ENCODE assay signal across 20 cellular contexts in genomic region chr3:180116658-180117057, GRCh38.
DNase-seq lines count a peak whose midpoint lies in the region; ATAC-seq and TF ChIP-seq lines count a peak whose summit lies in the region.
"Had no signal": no experiment of that assay in that cellular context is flagged by ENCODE, and none has a peak within 500 bp of the region (broad histone marks: within the 10 kb centered on the region; RNA-seq: fewer than 3 reads in every experiment).

No MANE protein-coding gene starts in this region.

- H4K91ac ChIP-seq in H9 (ENCODE audit: insufficient read length, low read depth, low read length), result no peak overlapping the region

- no peak overlapping the region for H3T11ph ChIP-seq in H9 (ENCODE audit: low read length)

- no peak overlapping the region for H2BK20ac ChIP-seq in H9 (ENCODE audit: low read depth, low read length, poor library complexity, severe bottlenecking)

- H3K23ac ChIP-seq in H9 (ENCODE audit: insufficient read length, low read depth, low read length), result no peak overlapping the region

- H3K14ac ChIP-seq in H9 (ENCODE audit: insufficient read depth, low read length), result no peak overlapping the region

- H3K36me3 ChIP-seq in iPS-18a (ENCODE audit: control insufficient read depth, low read depth, low read length) (no peaks in the 10 kb centered on the region), neural progenitor cell (no peaks in the 10 kb centered on the region)
- H3K36me3 ChIP-seq: BLaER1 treated with 17β-estradiol and CSF1 and Interleukin-3, amounts not matched to agents 10 nM and 100 nM; HAP-1; SJCRH30 had no signal

- ATAC-seq in WTC11 (peak; percentile 94), HG03196 (IDR thresholded peaks at IDR 0.05; ENCODE audit: unreplicated experiment) (no peak)

- H4K5ac ChIP-seq in H9 (ENCODE audit: insufficient read length, low read depth, low read length), result no peak overlapping the region

- no peak overlapping the region for H3K56ac ChIP-seq in H9 (ENCODE audit: insufficient read length, low read depth, low read length)

- H3K18ac ChIP-seq in H9 (ENCODE audit: insufficient read length, low read depth, low read length), result no peak overlapping the region

- no peak overlapping the region for H2BK5ac ChIP-seq in H9 (ENCODE audit: insufficient read length, low read length)

- POLR2A ChIA-PET in WTC11 (lab: Charles Lee), result no interaction called here

- no peaks in the 10 kb centered on the region for H3K79me1 ChIP-seq in H9 (ENCODE audit: insufficient read depth, low read depth, low read length, poor library complexity, severe bottlenecking)

- H3K27me3 ChIP-seq in H9 (ENCODE audit: insufficient read depth, low read length), result no peaks in the 10 kb centered on the region
- H3K27me3 ChIP-seq in iPS-18a (ENCODE audit: control insufficient read depth, insufficient read depth, low read length), result no peaks in the 10 kb centered on the region
- H3K27me3 ChIP-seq in neural progenitor cell, result no peaks in the 10 kb centered on the region
- H3K27me3 ChIP-seq: BLaER1 treated with 17β-estradiol and CSF1 and Interleukin-3, amounts not matched to agents 10 nM and 100 nM; SJCRH30 had no signal

- H3K4me1 Mint-ChIP-seq in H9 (peaks cover 39 to 47% of the 10 kb centered on the region in 2 experiments), WTC11 (peaks cover 58% of the 10 kb centered on the region), neural progenitor cell (peaks cover 9% of the 10 kb centered on the region)
- H3K4me1 Mint-ChIP-seq: CD4-positive, alpha-beta memory T cell had no signal

- H3K4ac ChIP-seq in H9 (ENCODE audit: low read depth, low read length), result no peak overlapping the region

- H4K8ac ChIP-seq in H9 (replicated peaks; ENCODE audit: insufficient read length, low read depth, low read length), result no peak overlapping the region

- no peak for DNase-seq in H9
- DNase-seq in WTC11 (ENCODE audit: low spot score), result no peak
- DNase-seq in neural progenitor cell (ENCODE audit: low spot score), result peak; percentile 32
- DNase-seq in hypothalamus (lab: John Stamatoyannopoulos, UW), result no peak
- no peak for DNase-seq in stimulated activated CD4-positive, alpha-beta T cell treated with anti-CD3 and anti-CD28 coated beads, Interleukin-4, amount 100 ng/mL, for 24 hours
- no peak for DNase-seq in AG08395 (ENCODE audit: low spot score)
- DNase-seq: CD4-positive, alpha-beta memory T cell; KG1; NCI-H1105; NCI-H146; NCI-H2029 treated with DMSO at 0.1 percent for 48 hours; NCI-H345; NCI-H526; OCI-M1; SJCRH30 had no signal

- peaks cover 14% of the 10 kb centered on the region for H3F3A ChIP-seq in neural progenitor cell (ENCODE audit: low read depth)

- H3K27ac Mint-ChIP-seq in H9 (peak overlapping the region; percentile 91 to 99 (median 98)), WTC11 (peak overlapping the region; percentile 99), neural progenitor cell (no peak overlapping the region)
- H3K27ac Mint-ChIP-seq: CD4-positive, alpha-beta memory T cell had no signal

- H3K27me3 Mint-ChIP-seq in H9 (ENCODE audit: low read depth) (no peaks in the 10 kb centered on the region), WTC11 (ENCODE audit: low read depth) (no peaks in the 10 kb centered on the region), neural progenitor cell (ENCODE audit: insufficient read depth, low read depth) (no peaks in the 10 kb centered on the region)
- H3K27me3 Mint-ChIP-seq: CD4-positive, alpha-beta memory T cell had no signal

- no CpG with 5 or more reads among the region's 2 CpGs for WGBS in H9 (ENCODE audit: extremely low coverage, insufficient read length, low lambda C conversion rate)

- peaks cover 16% of the 10 kb centered on the region for H3K4me1 ChIP-seq in H9 (ENCODE audit: insufficient read depth, low read length)
- peaks cover 31% of the 10 kb centered on the region for H3K4me1 ChIP-seq in iPS-18a (ENCODE audit: control insufficient read depth, low read depth, low read length)
- peaks cover 34% of the 10 kb centered on the region for H3K4me1 ChIP-seq in neural progenitor cell
- H3K4me1 ChIP-seq: SJCRH30 had no signal

- H2AK5ac ChIP-seq in H9 (ENCODE audit: insufficient read length, low read length), result no peak overlapping the region

- H3K4me2 ChIP-seq in H9 (ENCODE audit: insufficient read depth, insufficient read length, low read length) (no peak overlapping the region), neural progenitor cell (peak overlapping the region; percentile 40)

- H2AFZ ChIP-seq in H9 (ENCODE audit: low read length), result no peak overlapping the region
- no peak overlapping the region for H2AFZ ChIP-seq in neural progenitor cell (replicated peaks)

- H3K36me3 Mint-ChIP-seq in H9 (ENCODE audit: insufficient read depth in 1 of 3, low read depth in 3 of 3), result peaks cover 0 to 4% (median 0%) of the 10 kb centered on the region in 3 experiments; a peak in 3 of 7 replicates
- H3K36me3 Mint-ChIP-seq in WTC11, result 0 out of 2 replicates have a peak, but pooled peaks cover 4% of the 10 kb centered on the region
- H3K36me3 Mint-ChIP-seq in neural progenitor cell, result no peaks in the 10 kb centered on the region
- H3K36me3 Mint-ChIP-seq: CD4-positive, alpha-beta memory T cell had no signal

- H3K9ac ChIP-seq in H9 (ENCODE audit: extremely low read depth, insufficient read length, low read length), result no peak overlapping the region
- H3K9ac ChIP-seq in iPS-18a (ENCODE audit: low read length), result peak overlapping the region; percentile 32
- no peak overlapping the region for H3K9ac ChIP-seq in neural progenitor cell
- H3K9ac ChIP-seq: BLaER1 treated with 17β-estradiol and CSF1 and Interleukin-3, amounts not matched to agents 10 nM and 100 nM had no signal

- H4K20me1 ChIP-seq in H9 (ENCODE audit: control insufficient read depth, insufficient read depth, insufficient read length), result no peaks in the 10 kb centered on the region
- H4K20me1 ChIP-seq in neural progenitor cell (ENCODE audit: low read depth), result no peaks in the 10 kb centered on the region
- H4K20me1 ChIP-seq: BLaER1 treated with 17β-estradiol and CSF1 and Interleukin-3, amounts not matched to agents 10 nM and 100 nM had no signal

- H3K23me2 ChIP-seq in H9 (ENCODE audit: insufficient read length, low read depth, low read length, poor library complexity, severe bottlenecking), result no peaks in the 10 kb centered on the region

- no peak overlapping the region for H2BK15ac ChIP-seq in H9 (ENCODE audit: low read depth, low read length)

- H3K79me2 ChIP-seq in H9 (ENCODE audit: insufficient read depth, low read length) (no peaks in the 10 kb centered on the region), neural progenitor cell (ENCODE audit: low read depth) (no peaks in the 10 kb centered on the region)

- no peak overlapping the region for H2BK120ac ChIP-seq in H9 (ENCODE audit: low read depth, low read length, poor library complexity, severe bottlenecking)

- CTCF ChIA-PET in WTC11 (lab: Charles Lee), result interaction anchor here (1.2 kb wide), 1 partner anchor 467 kb away, joined by 3 read pairs; no protein-coding TSS in a partner anchor

- H3K27ac ChIP-seq in H9 (ENCODE audit: insufficient read length, low read depth, low read length) (peak overlapping the region; percentile 86), iPS-18a (ENCODE audit: low read length) (no peak overlapping the region), neural progenitor cell (no peak overlapping the region)
- H3K27ac ChIP-seq: HL-60, SJCRH30 had no signal

- no peak overlapping the region for H3K4me3 ChIP-seq in iPS-18a (ENCODE audit: low read length)
- no peak overlapping the region for H3K4me3 ChIP-seq in neural progenitor cell
- H3K4me3 ChIP-seq: BLaER1 treated with 17β-estradiol and CSF1 and Interleukin-3, amounts not matched to agents 10 nM and 100 nM; HAP-1; SJCRH30 had no signal

- H2BK12ac ChIP-seq in H9 (ENCODE audit: insufficient read length, low read depth, low read length), result no peak overlapping the region

- H3K9me3 ChIP-seq in H9 (ENCODE audit: control insufficient read depth, low read depth, low read length) (no peaks in the 10 kb centered on the region), iPS-18a (ENCODE audit: control insufficient read depth, low read depth, low read length) (no peaks in the 10 kb centered on the region), neural progenitor cell (ENCODE audit: low read depth) (no peaks in the 10 kb centered on the region)
- H3K9me3 ChIP-seq: HAP-1, SJCRH30 had no signal

- TF ChIP-seq CTCF in H9 (conservative IDR thresholded peaks at IDR 0.05), result no peak
- no peak for TF ChIP-seq CTCF in WTC11 (IDR thresholded peaks at IDR 0.05)
- TF ChIP-seq CTCF in neural progenitor cell (IDR thresholded peaks at IDR 0.05), result no peak

- H3K9me3 Mint-ChIP-seq in H9 (no peaks in the 10 kb centered on the region), WTC11 (peaks cover 8% of the 10 kb centered on the region), neural progenitor cell (no peaks in the 10 kb centered on the region)

- H3K4me3 Mint-ChIP-seq in H9 (peak overlapping the region in 1 of 2 experiments; percentile 7; a peak in 2 of 5 replicates), WTC11 (peak overlapping the region; percentile 51), neural progenitor cell (no peak overlapping the region)
- H3K4me3 Mint-ChIP-seq: CD4-positive, alpha-beta memory T cell had no signal

TF ChIP-seq in WTC11, 78 proteins besides CTCF, POLR2A, EP300 and RAD21:
- TF ChIP-seq IRF2 (CRISPR knock-in tag; IDR thresholded peaks at IDR 0.05; ENCODE audit: borderline replicate concordance, low read depth) (no peak), ZNF396 (CRISPR knock-in tag; IDR thresholded peaks at IDR 0.05; ENCODE audit: borderline replicate concordance) (no peak), GRHL2 (CRISPR knock-in tag; IDR thresholded peaks at IDR 0.05; ENCODE audit: insufficient replicate concordance, severe bottlenecking) (no peak)
- TF ChIP-seq, protein P1, sequence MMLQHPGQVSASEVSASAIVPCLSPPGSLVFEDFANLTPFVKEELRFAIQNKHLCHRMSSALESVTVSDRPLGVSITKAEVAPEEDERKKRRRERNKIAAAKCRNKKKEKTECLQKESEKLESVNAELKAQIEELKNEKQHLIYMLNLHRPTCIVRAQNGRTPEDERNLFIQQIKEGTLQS (CRISPR knock-in tag; conservative IDR thresholded peaks at IDR 0.05), result no peak
